ENCODE assay signal across 14 cellular contexts in the genomic region with DNA sequence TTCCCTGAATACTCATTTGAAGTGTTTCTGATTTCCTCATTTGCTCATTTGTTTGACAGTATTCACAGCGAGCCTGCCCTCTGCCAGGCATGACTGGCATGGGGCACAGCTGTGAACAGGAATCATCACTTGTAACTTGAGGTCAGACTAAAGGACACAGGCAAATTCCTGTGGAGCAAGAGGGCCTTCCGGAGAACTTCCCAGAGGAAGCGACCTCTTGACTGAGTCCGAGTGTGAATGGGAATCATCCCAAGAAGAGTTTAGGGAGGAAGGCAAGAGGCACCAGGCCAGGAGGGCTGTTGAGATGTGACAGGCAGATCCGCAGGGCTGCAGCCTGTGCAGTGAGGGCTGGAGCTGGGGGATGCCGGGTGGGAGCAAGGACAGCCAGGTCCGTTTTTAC. TPM values are rescaled to one million over a fixed set of nuclear protein-coding genes. Genes with fewer than 3 reads are reported as not detected.
DNase-seq lines count a peak whose midpoint lies in the region; ATAC-seq and TF ChIP-seq lines count a peak whose summit lies in the region.
"Had no signal": no experiment of that assay in that cellular context is flagged by ENCODE, and none has a peak within 500 bp of the region (broad histone marks: within the 10 kb centered on the region; RNA-seq: fewer than 3 reads in every experiment).

No MANE protein-coding gene starts in this region.

- peak overlapping the region in 1 of 5 donors; percentile 47 for H3K27ac ChIP-seq in adrenal gland
- peak overlapping the region; percentile 52 to 71 for H3K27ac ChIP-seq in right atrium auricular region
- H3K27ac ChIP-seq in sigmoid colon, result peak overlapping the region; percentile 3 to 69 (median 18)

- no peaks in the 10 kb centered on the region for H3K9me3 Mint-ChIP-seq in activated naive CD8-positive, alpha-beta T cell treated with anti-CD3 and anti-CD28 coated beads for 36 hours
- H3K9me3 Mint-ChIP-seq: effector memory CD8-positive, alpha-beta T cell; immature natural killer cell had no signal

- H3K4me1 ChIP-seq in adrenal gland (replicated peaks in 1 of 2), result peaks cover 6 to 46% of the 10 kb centered on the region in 2 donors
- H3K4me1 ChIP-seq in right atrium auricular region, result peaks cover 0 to 35% of the 10 kb centered on the region in 2 donors
- H3K4me1 ChIP-seq in sigmoid colon, result peaks cover 0 to 73% (median 57%) of the 10 kb centered on the region in 4 donors

- no peak for TF ChIP-seq EP300 in sigmoid colon (IDR thresholded peaks at IDR 0.05)

- no peak for TF ChIP-seq POLR2A in adrenal gland (IDR thresholded peaks at IDR 0.05)
- TF ChIP-seq POLR2A in sigmoid colon (IDR thresholded peaks at IDR 0.05), result no peak

- no peaks in the 10 kb centered on the region for H3K9me3 ChIP-seq in adrenal gland (replicated peaks in 1 of 3)
- H3K9me3 ChIP-seq in right atrium auricular region, result no peaks in the 10 kb centered on the region
- H3K9me3 ChIP-seq in sigmoid colon, result no peaks in the 10 kb centered on the region

- no peaks in the 10 kb centered on the region for H3K27me3 Mint-ChIP-seq in activated naive CD8-positive, alpha-beta T cell treated with anti-CD3 and anti-CD28 coated beads for 36 hours
- H3K27me3 Mint-ChIP-seq: effector memory CD8-positive, alpha-beta T cell had no signal

- no peak overlapping the region for H3K27ac Mint-ChIP-seq in activated naive CD8-positive, alpha-beta T cell treated with anti-CD3 and anti-CD28 coated beads for 36 hours

- WGBS in adrenal gland, 4 donors, result 38 to 40% (median 40%) methylated on average over 7 of the region's 7 CpGs
- WGBS in sigmoid colon, 2 donors, result 70 to 81% methylated on average over 7 of the region's 7 CpGs

- TF ChIP-seq CTCF in adrenal gland (IDR thresholded peaks at IDR 0.05) (no peak), right atrium auricular region (IDR thresholded peaks at IDR 0.05) (no peak), sigmoid colon (IDR thresholded peaks at IDR 0.05) (no peak)

- H3K36me3 ChIP-seq in adrenal gland (replicated peaks in 1 of 2) (no peaks in the 10 kb centered on the region), right atrium auricular region (no peaks in the 10 kb centered on the region), sigmoid colon (no peaks in the 10 kb centered on the region)

- intact Hi-C loops in adrenal gland (cut with DNase I) (loop anchor here (10.0 kb wide), 2 partner anchors 45 to 235 kb away; a partner anchor contains a TSS), sigmoid colon (cut with DNase I) (loop anchor here (5.0 kb wide), 1 partner anchor 42 kb away; no protein-coding TSS in a partner anchor)

- H3K4me3 Mint-ChIP-seq in activated naive CD8-positive, alpha-beta T cell treated with anti-CD3 and anti-CD28 coated beads for 36 hours, result no peak overlapping the region
- H3K4me3 Mint-ChIP-seq: effector memory CD8-positive, alpha-beta T cell; immature natural killer cell had no signal

- H3K4me3 ChIP-seq in adrenal gland (no peak overlapping the region), right atrium auricular region (no peak overlapping the region), sigmoid colon (no peak overlapping the region)

- DNase-seq in HCEC 1CT (peak; percentile 74), adrenal gland (peak in 6 of 7 donors; percentile 41 to 75 (median 42)), right atrium auricular region (ENCODE audit: low spot score) (no peak), sigmoid colon (no peak), NCI-H524 treated with DMSO at 0.1 percent for 48 hours (lab: John Stamatoyannopoulos, UW) (no peak), dedifferentiated amniotic fluid mesenchymal stem cell (ENCODE audit: extremely low spot score) (no peak)
- no peak for DNase-seq in activated naive CD8-positive, alpha-beta T cell treated with anti-CD3 and anti-CD28 coated beads for 36 hours
- DNase-seq: activated CD4-positive, alpha-beta T cell treated with anti-CD3 and anti-CD28 coated beads for 4 hours; activated naive CD4-positive, alpha-beta T cell treated with anti-CD3 and anti-CD28 coated beads, Interleukin-2, amount 50 U/mL, for 16 hours; Caco-2; effector memory CD8-positive, alpha-beta T cell; immature natural killer cell; retina had no signal

- H3K4me1 Mint-ChIP-seq in activated naive CD8-positive, alpha-beta T cell treated with anti-CD3 and anti-CD28 coated beads for 36 hours, result peaks cover 18% of the 10 kb centered on the region

- ATAC-seq in HG02938 (IDR thresholded peaks at IDR 0.05; ENCODE audit: unreplicated experiment), result no peak
- ATAC-seq: effector memory CD8-positive, alpha-beta T cell had no signal

- H3K36me3 Mint-ChIP-seq in activated naive CD8-positive, alpha-beta T cell treated with anti-CD3 and anti-CD28 coated beads for 36 hours, result no peaks in the 10 kb centered on the region
- H3K36me3 Mint-ChIP-seq: immature natural killer cell had no signal

- H3K27me3 ChIP-seq in adrenal gland, result no peaks in the 10 kb centered on the region
- H3K27me3 ChIP-seq in right atrium auricular region, result no peaks in the 10 kb centered on the region
- H3K27me3 ChIP-seq in sigmoid colon, result no peaks in the 10 kb centered on the region

RNA-seq across cellular contexts. Expression of a gene that starts 45.4 kb away (rescaled TPM):
- 100 to 1,000 TPM; 108 to 182 (median 132) TPM for total RNA-seq in adrenal gland
- 10 to 100 TPM; 33.5 to 58.3 (median 48.4) TPM for polyA plus RNA-seq in adrenal gland
- 100 to 1,000 TPM in 1 of 2 donors, 10 to 100 TPM in 1; 66.7 to 106 TPM for total RNA-seq in right atrium auricular region
- 100 to 1,000 TPM in 1 of 4 donors, 10 to 100 TPM in 3; 65.3 to 185 (median 82.1) TPM for total RNA-seq in sigmoid colon
- 10 to 100 TPM; 16.2 to 22.5 (median 17.3) TPM for polyA plus RNA-seq in sigmoid colon
- 10 to 100 TPM; 39.6 to 44.9 TPM for total RNA-seq in activated naive CD8-positive, alpha-beta T cell treated with anti-CD3 and anti-CD28 coated beads for 36 hours

Comparison
In these comparisons a context has a peak if more than half of its experiments do, and no peak if none do; other contexts are left out.
1. DNase-seq: peak in HCEC 1CT (single experiment) and adrenal gland (6 of 7); none in right atrium auricular region (single experiment), sigmoid colon (single experiment), activated naive CD8-positive, alpha-beta T cell treated with anti-CD3 and anti-CD28 coated beads for 36 hours (single experiment), NCI-H524 treated with DMSO at 0.1 percent for 48 hours (single experiment) and dedifferentiated amniotic fluid mesenchymal stem cell (single experiment).